ENCODE assay signal across 1 cellular context in genomic region chr15:78996876-78997275, GRCh38.
TF ChIP-seq lines count a peak whose summit lies in the region.

No MANE protein-coding gene starts in this region.

TF ChIP-seq in HepG2, 621 proteins besides CTCF, POLR2A, EP300 and RAD21 (continued from another document and continues in another):
- TF ChIP-seq ZNF784 (CRISPR knock-in tag; IDR thresholded peaks at IDR 0.05; ENCODE audit: borderline replicate concordance): no peak
- TF ChIP-seq FOXO4 (CRISPR knock-in tag; conservative IDR thresholded peaks at IDR 0.05): no peak
- no peak for TF ChIP-seq ZNF572 (CRISPR knock-in tag; IDR thresholded peaks at IDR 0.05)
- TF ChIP-seq LRRFIP1 (CRISPR knock-in tag; conservative IDR thresholded peaks at IDR 0.05): no peak
- TF ChIP-seq RFX1 (IDR thresholded peaks at IDR 0.05): no peak
- TF ChIP-seq CREM (IDR thresholded peaks at IDR 0.05): 0 out of 2 replicates have a peak, but pooled peaks have one; percentile 37
- TF ChIP-seq CREM (CRISPR knock-in tag; IDR thresholded peaks at IDR 0.05): no peak
- 0 out of 2 replicates have a peak, but pooled peaks have one; percentile 51 for TF ChIP-seq ZNF670 (CRISPR knock-in tag; IDR thresholded peaks at IDR 0.05; ENCODE audit: borderline replicate concordance)
- TF ChIP-seq THAP11 (CRISPR knock-in tag; IDR thresholded peaks at IDR 0.05): peak; percentile 54; the same call in 1 of the 2 replicates
- no peak for TF ChIP-seq ZNF660 (CRISPR knock-in tag; IDR thresholded peaks at IDR 0.05; ENCODE audit: borderline replicate concordance, low read depth)
- peak; percentile 73; the same call in 1 of the 2 replicates for TF ChIP-seq SRY (CRISPR knock-in tag; IDR thresholded peaks at IDR 0.05)
- peak; percentile 29; the same call in 1 of the 2 replicates for TF ChIP-seq KMT2B (CRISPR knock-in tag; IDR thresholded peaks at IDR 0.05)
- TF ChIP-seq ZBTB34 (CRISPR knock-in tag; IDR thresholded peaks at IDR 0.05): no peak
- 0 out of 2 replicates have a peak, but pooled peaks have one; percentile 43 for TF ChIP-seq ZNF780A (CRISPR knock-in tag; IDR thresholded peaks at IDR 0.05)
- no peak for TF ChIP-seq ZNF235 (CRISPR knock-in tag; IDR thresholded peaks at IDR 0.05; ENCODE audit: borderline replicate concordance)
- no peak for TF ChIP-seq TBX3 (IDR thresholded peaks at IDR 0.05; ENCODE audit: borderline replicate concordance)
- TF ChIP-seq PAXIP1 (CRISPR knock-in tag; conservative IDR thresholded peaks at IDR 0.05): peak; percentile 75
- TF ChIP-seq ZNF543 (CRISPR knock-in tag; IDR thresholded peaks at IDR 0.05): no peak
- TF ChIP-seq ZFP36L1 (CRISPR knock-in tag; IDR thresholded peaks at IDR 0.05): no peak
- TF ChIP-seq SP5 (CRISPR knock-in tag; IDR thresholded peaks at IDR 0.05; ENCODE audit: borderline replicate concordance, low read depth): 0 out of 2 replicates have a peak, but pooled peaks have one; percentile 15
- no peak for TF ChIP-seq TAF15 (IDR thresholded peaks at IDR 0.05; ENCODE audit: low read depth, low read length, poor library complexity, severe bottlenecking)
- TF ChIP-seq U2AF2 (IDR thresholded peaks at IDR 0.05; ENCODE audit: low read depth, low read length): no peak
- no peak for TF ChIP-seq ZNF484 (CRISPR knock-in tag; IDR thresholded peaks at IDR 0.05; ENCODE audit: borderline replicate concordance, low read depth)
- TF ChIP-seq MED13 (CRISPR knock-in tag; IDR thresholded peaks at IDR 0.05): no peak
- TF ChIP-seq ZNF224 (CRISPR knock-in tag; IDR thresholded peaks at IDR 0.05): 0 out of 2 replicates have a peak, but pooled peaks have one; percentile 11
- TF ChIP-seq PAX8 (CRISPR knock-in tag; IDR thresholded peaks at IDR 0.05; ENCODE audit: borderline replicate concordance): no peak
- no peak for TF ChIP-seq ATF6 (CRISPR knock-in tag; conservative IDR thresholded peaks at IDR 0.05)
- no peak; the same call in 1 of the 2 replicates for TF ChIP-seq ZNF607 (CRISPR knock-in tag; IDR thresholded peaks at IDR 0.05; ENCODE audit: borderline replicate concordance)
- TF ChIP-seq ETV6 (CRISPR knock-in tag; conservative IDR thresholded peaks at IDR 0.05): no peak
- TF ChIP-seq ZBTB26 (CRISPR knock-in tag; IDR thresholded peaks at IDR 0.05; ENCODE audit: borderline replicate concordance): peak; percentile 74; the same call in 1 of the 2 replicates
- TF ChIP-seq YEATS2 (CRISPR knock-in tag; IDR thresholded peaks at IDR 0.05; ENCODE audit: borderline replicate concordance): no peak
- TF ChIP-seq TCF7L2 (IDR thresholded peaks at IDR 0.05; ENCODE audit: low read depth, low read length): no peak
- no peak for TF ChIP-seq SIN3B (IDR thresholded peaks at IDR 0.05; ENCODE audit: low read length)
- TF ChIP-seq SP140L (CRISPR knock-in tag; IDR thresholded peaks at IDR 0.05; ENCODE audit: borderline replicate concordance): no peak
- peak; percentile 51; the same call in 1 of the 2 replicates for TF ChIP-seq CBX5 (CRISPR knock-in tag; IDR thresholded peaks at IDR 0.05; ENCODE audit: borderline replicate concordance)
- TF ChIP-seq MTF1 (CRISPR knock-in tag; IDR thresholded peaks at IDR 0.05): no peak
- peak; percentile 61 for TF ChIP-seq TBL1XR1 (IDR thresholded peaks at IDR 0.05; ENCODE audit: borderline replicate concordance, low read length, partially characterized antibody)
- TF ChIP-seq DRAP1 (CRISPR knock-in tag; IDR thresholded peaks at IDR 0.05): peak; percentile 64; the same call in 1 of the 2 replicates
- TF ChIP-seq ZNF891 (CRISPR knock-in tag; IDR thresholded peaks at IDR 0.05): no peak
- no peak for TF ChIP-seq CBX2 (IDR thresholded peaks at IDR 0.05; ENCODE audit: low read depth, low read length)
- TF ChIP-seq CBX2 (CRISPR knock-in tag; IDR thresholded peaks at IDR 0.05; ENCODE audit: low read depth): no peak
- no peak for TF ChIP-seq HNF4G (IDR thresholded peaks at IDR 0.05; ENCODE audit: borderline replicate concordance, low read depth, low read length)
- TF ChIP-seq HNF4G (CRISPR knock-in tag; IDR thresholded peaks at IDR 0.05; ENCODE audit: borderline replicate concordance, low read depth): no peak
- peak; percentile 36; the same call in 1 of the 2 replicates for TF ChIP-seq TFDP1 (CRISPR knock-in tag; IDR thresholded peaks at IDR 0.05; ENCODE audit: borderline replicate concordance)
- no peak for TF ChIP-seq ZNF34 (CRISPR knock-in tag; IDR thresholded peaks at IDR 0.05; ENCODE audit: borderline replicate concordance)
- TF ChIP-seq ZNF414 (CRISPR knock-in tag; IDR thresholded peaks at IDR 0.05): 0 out of 2 replicates have a peak, but pooled peaks have one; percentile 37
- TF ChIP-seq STAG1 (CRISPR knock-in tag; IDR thresholded peaks at IDR 0.05): peak; percentile 29; the same call in 1 of the 2 replicates
- TF ChIP-seq ZNF614 (CRISPR knock-in tag; IDR thresholded peaks at IDR 0.05; ENCODE audit: borderline replicate concordance): no peak
